Comparison of ENCODE assay signal across 10 cellular contexts in the genomic region with DNA sequence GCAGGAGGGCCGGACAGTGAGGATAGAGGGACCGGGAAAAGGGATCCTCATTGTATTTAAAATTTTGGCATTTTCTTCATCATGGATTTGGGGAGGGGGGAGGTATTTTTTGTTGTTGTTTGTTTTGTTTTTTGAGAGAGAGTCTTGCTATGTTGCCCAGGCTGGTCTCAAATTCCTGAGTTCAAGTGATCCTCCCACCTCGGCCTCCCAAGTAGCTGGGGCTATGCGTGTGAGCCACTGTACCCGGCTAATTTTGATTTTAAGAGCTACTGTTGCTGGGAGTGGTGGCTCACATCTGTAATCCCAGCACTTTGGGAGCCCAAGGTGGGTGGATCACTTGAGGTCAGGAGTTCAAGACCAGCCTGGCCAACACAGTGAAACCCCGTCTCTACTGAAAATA. TPM values are rescaled to one million over a fixed set of nuclear protein-coding genes. Genes with fewer than 3 reads are reported as not detected.
DNase-seq lines count a peak whose midpoint lies in the region; ATAC-seq and TF ChIP-seq lines count a peak whose summit lies in the region.
"Not testable (repeated sequence)": the region's sequence is repeated elsewhere in the genome, so short reads cannot be mapped to it uniquely, and the experiment has no call there.
"Had no signal": no experiment of that assay in that cellular context is flagged by ENCODE, and none has a peak within 500 bp of the region (broad histone marks: within the 10 kb centered on the region; RNA-seq: fewer than 3 reads in every experiment).

No MANE protein-coding gene starts in this region.

- not testable (repeated sequence) for H3K36me3 Mint-ChIP-seq in CD4-positive, alpha-beta memory T cell; T-helper 1 cell treated with Interleukin-12 subunit alpha and Interleukin-12 subunit beta and Interleukin-4 antibody, amounts not matched to agents 30 μg/mL and 1 μg/mL, for 36 hours (ENCODE audit: low read depth); activated CD8-positive, alpha-beta T cell treated with anti-CD3 and anti-CD28 coated beads, Interleukin-2, amount 10 ng/mL, durations not matched to agents 7 days and 5 days (ENCODE audit: low read depth); activated naive CD4-positive, alpha-beta T cell treated with anti-CD3 and anti-CD28 coated beads, Interleukin-2, amount 50 U/mL, for 72 hours; endothelial cell (ENCODE audit: low read depth, unreplicated experiment); natural killer cell; stimulated activated naive B cell treated with anti-CD40 and anti-IgM and Interleukin-4, amounts not matched to agents 10 μg/mL and 1 μg/mL and 100 μg/mL, for 72 hours

- CTCF ChIA-PET in CD4-positive, alpha-beta memory T cell (lab: Charles Lee; ENCODE audit: partially characterized antibody), result interaction anchor here (1.0 to 3.5 kb wide), 10 partner anchors 9 to 167 kb away, joined by 3 to 14 read pairs (median 6); a partner anchor contains a TSS
- CTCF ChIA-PET in activated CD8-positive, alpha-beta T cell treated with anti-CD3 and anti-CD28 coated beads, Interleukin-2, amount 10 ng/mL, durations not matched to agents 7 days and 5 days (lab: Charles Lee), result interaction anchor here (1.0 to 2.4 kb wide), 9 partner anchors 7 to 167 kb away, joined by 3 to 11 read pairs (median 5); no protein-coding TSS in a partner anchor

- H3K9me3 ChIP-seq in CD4-positive, alpha-beta memory T cell (ENCODE audit: control insufficient read depth in 1 of 2, low read length in 2 of 2), result not testable (repeated sequence)

- POLR2A ChIA-PET in CD4-positive, alpha-beta memory T cell (lab: Charles Lee; ENCODE audit: partially characterized antibody), result interaction anchor here (0.8 to 6.9 kb wide), 12 partner anchors 7 to 734 kb away, joined by 3 to 68 read pairs (median 6); a partner anchor contains a TSS
- POLR2A ChIA-PET in activated CD8-positive, alpha-beta T cell treated with anti-CD3 and anti-CD28 coated beads, Interleukin-2, amount 10 ng/mL, durations not matched to agents 7 days and 5 days (lab: Charles Lee), result interaction anchor here (0.5 to 1.0 kb wide), 2 partner anchors 13 to 23 kb away, joined by 3 read pairs; no protein-coding TSS in a partner anchor

- H3K27me3 Mint-ChIP-seq in CD4-positive, alpha-beta memory T cell; T-helper 1 cell treated with Interleukin-12 subunit alpha and Interleukin-12 subunit beta and Interleukin-4 antibody, amounts not matched to agents 30 μg/mL and 1 μg/mL, for 36 hours (ENCODE audit: low read depth); activated CD8-positive, alpha-beta T cell treated with anti-CD3 and anti-CD28 coated beads, Interleukin-2, amount 10 ng/mL, durations not matched to agents 7 days and 5 days (ENCODE audit: low read depth); endothelial cell (ENCODE audit: unreplicated experiment); natural killer cell (ENCODE audit: low read depth in 2 of 2); stimulated activated naive B cell treated with anti-CD40 and anti-IgM and Interleukin-4, amounts not matched to agents 10 μg/mL and 1 μg/mL and 100 μg/mL, for 72 hours: not testable (repeated sequence)

- not testable (repeated sequence) for H3K9me3 Mint-ChIP-seq in CD4-positive, alpha-beta memory T cell; T-helper 1 cell treated with Interleukin-12 subunit alpha and Interleukin-12 subunit beta and Interleukin-4 antibody, amounts not matched to agents 30 μg/mL and 1 μg/mL, for 36 hours; activated CD8-positive, alpha-beta T cell treated with anti-CD3 and anti-CD28 coated beads, Interleukin-2, amount 10 ng/mL, durations not matched to agents 7 days and 5 days (ENCODE audit: insufficient read depth); activated naive CD4-positive, alpha-beta T cell treated with anti-CD3 and anti-CD28 coated beads, Interleukin-2, amount 50 U/mL, for 72 hours; endothelial cell (ENCODE audit: unreplicated experiment); natural killer cell; stimulated activated naive B cell treated with anti-CD40 and anti-IgM and Interleukin-4, amounts not matched to agents 10 μg/mL and 1 μg/mL and 100 μg/mL, for 72 hours

- TF ChIP-seq CTCF in endothelial cell (IDR thresholded peaks at IDR 0.05; ENCODE audit: unreplicated experiment); natural killer cell (IDR thresholded peaks at IDR 0.05): not testable (repeated sequence)

- peak overlapping the region; percentile 76 for H3K27ac ChIP-seq in CD4-positive, alpha-beta memory T cell (ENCODE audit: low read depth, low read length)

- peaks cover 82% of the 10 kb centered on the region for H3K4me1 ChIP-seq in CD4-positive, alpha-beta memory T cell (ENCODE audit: insufficient read depth, low read length)

- not testable (repeated sequence) for H3K36me3 ChIP-seq in CD4-positive, alpha-beta memory T cell (ENCODE audit: insufficient read depth, low read length)

- peak overlapping the region in 7 of 8 donors; percentile 20 to 86 (median 31) for H3K4me3 Mint-ChIP-seq in CD4-positive, alpha-beta memory T cell
- peak overlapping the region; percentile 45 for H3K4me3 Mint-ChIP-seq in T-helper 1 cell treated with Interleukin-12 subunit alpha and Interleukin-12 subunit beta and Interleukin-4 antibody, amounts not matched to agents 30 μg/mL and 1 μg/mL, for 36 hours
- H3K4me3 Mint-ChIP-seq in activated CD8-positive, alpha-beta T cell treated with anti-CD3 and anti-CD28 coated beads, Interleukin-2, amount 10 ng/mL, durations not matched to agents 7 days and 5 days, result peak overlapping the region; percentile 71
- H3K4me3 Mint-ChIP-seq in endothelial cell (ENCODE audit: unreplicated experiment) (peak overlapping the region; percentile 31), natural killer cell (peak overlapping the region; percentile 77)
- H3K4me3 Mint-ChIP-seq in stimulated activated naive B cell treated with anti-CD40 and anti-IgM and Interleukin-4, amounts not matched to agents 10 μg/mL and 1 μg/mL and 100 μg/mL, for 72 hours, result peak overlapping the region in 1 of 2 donors; percentile 32

- not testable (repeated sequence) for ATAC-seq in activated CD8-positive, alpha-beta T cell treated with anti-CD3 and anti-CD28 coated beads, Interleukin-2, amount 10 ng/mL, durations not matched to agents 7 days and 5 days; activated naive CD4-positive, alpha-beta T cell treated with anti-CD3 and anti-CD28 coated beads, Interleukin-2, amount 50 U/mL, for 72 hours; natural killer cell; stimulated activated naive B cell treated with anti-CD40 and anti-IgM and Interleukin-4, amounts not matched to agents 10 μg/mL and 1 μg/mL and 100 μg/mL, for 72 hours (replicated peaks)

- intact Hi-C loops in CD4-positive, alpha-beta memory T cell (cut with micrococcal nuclease), result loop anchor here (2.0 kb wide), 1 partner anchor 62 kb away; a partner anchor contains a TSS
- intact Hi-C loops in natural killer cell (cut with micrococcal nuclease), result loop anchor here (2.0 to 10.0 kb wide), 2 partner anchors 22 to 250 kb away; a partner anchor contains a TSS

- DNase-seq in CD4-positive, alpha-beta memory T cell, result peak in 1 of 5 donors; percentile 39
- DNase-seq in activated CD8-positive, alpha-beta T cell treated with anti-CD3 and anti-CD28 coated beads, Interleukin-2, amount 10 ng/mL, durations not matched to agents 7 days and 5 days; activated naive CD4-positive, alpha-beta T cell treated with anti-CD3 and anti-CD28 coated beads, Interleukin-2, amount 50 U/mL, for 72 hours (ENCODE audit: low spot score in 2 of 2); endothelial cell (ENCODE audit: low spot score); natural killer cell; stimulated activated naive B cell treated with anti-CD40 and anti-IgM and Interleukin-4, amounts not matched to agents 10 μg/mL and 1 μg/mL and 100 μg/mL, for 72 hours: not testable (repeated sequence)

- H3K4me3 ChIP-seq in CD4-positive, alpha-beta memory T cell (ENCODE audit: low read length in 2 of 2), result not testable (repeated sequence)

- H3K4me1 Mint-ChIP-seq in CD4-positive, alpha-beta memory T cell, result peaks cover 31 to 75% (median 51%) of the 10 kb centered on the region in 4 donors
- peaks cover 56% of the 10 kb centered on the region for H3K4me1 Mint-ChIP-seq in T-helper 1 cell treated with Interleukin-12 subunit alpha and Interleukin-12 subunit beta and Interleukin-4 antibody, amounts not matched to agents 30 μg/mL and 1 μg/mL, for 36 hours (ENCODE audit: low read depth)
- peaks cover 76% of the 10 kb centered on the region for H3K4me1 Mint-ChIP-seq in activated CD8-positive, alpha-beta T cell treated with anti-CD3 and anti-CD28 coated beads, Interleukin-2, amount 10 ng/mL, durations not matched to agents 7 days and 5 days (ENCODE audit: low read depth)
- H3K4me1 Mint-ChIP-seq in endothelial cell (ENCODE audit: unreplicated experiment) (peaks cover 20% of the 10 kb centered on the region), natural killer cell (peaks cover 43 to 57% of the 10 kb centered on the region in 2 donors)
- H3K4me1 Mint-ChIP-seq in stimulated activated naive B cell treated with anti-CD40 and anti-IgM and Interleukin-4, amounts not matched to agents 10 μg/mL and 1 μg/mL and 100 μg/mL, for 72 hours, result peaks cover 17 to 24% of the 10 kb centered on the region in 2 donors

- peak overlapping the region; percentile 94 to 100 (median 99) for H3K27ac Mint-ChIP-seq in CD4-positive, alpha-beta memory T cell
- peak overlapping the region; percentile 99 for H3K27ac Mint-ChIP-seq in T-helper 1 cell treated with Interleukin-12 subunit alpha and Interleukin-12 subunit beta and Interleukin-4 antibody, amounts not matched to agents 30 μg/mL and 1 μg/mL, for 36 hours
- H3K27ac Mint-ChIP-seq in activated CD8-positive, alpha-beta T cell treated with anti-CD3 and anti-CD28 coated beads, Interleukin-2, amount 10 ng/mL, durations not matched to agents 7 days and 5 days, result peak overlapping the region; percentile 99
- peak overlapping the region; percentile 34 to 95 for H3K27ac Mint-ChIP-seq in activated naive CD4-positive, alpha-beta T cell treated with anti-CD3 and anti-CD28 coated beads, Interleukin-2, amount 50 U/mL, for 72 hours
- not testable (repeated sequence) for H3K27ac Mint-ChIP-seq in endothelial cell (ENCODE audit: unreplicated experiment)
- H3K27ac Mint-ChIP-seq in natural killer cell, result peak overlapping the region; percentile 92 to 96
- H3K27ac Mint-ChIP-seq in stimulated activated naive B cell treated with anti-CD40 and anti-IgM and Interleukin-4, amounts not matched to agents 10 μg/mL and 1 μg/mL and 100 μg/mL, for 72 hours, result peak overlapping the region; percentile 88

- not testable (repeated sequence) for H3K27me3 ChIP-seq in CD4-positive, alpha-beta memory T cell (ENCODE audit: insufficient read depth, low read length)

RNA-seq across cellular contexts. Expression of a gene that starts 13.1 kb away (rescaled TPM):
- total RNA-seq in CD4-positive, alpha-beta memory T cell, result 10 to 100 TPM; 50.0 to 62.2 TPM
- 10 to 100 TPM in 1 of 2 donors, 1 to 10 TPM in 1; 5.4 to 15.2 TPM for polyA plus RNA-seq in CD4-positive, alpha-beta memory T cell
- total RNA-seq in activated CD8-positive, alpha-beta T cell treated with anti-CD3 and anti-CD28 coated beads, Interleukin-2, amount 10 ng/mL, durations not matched to agents 7 days and 5 days, result 10 to 100 TPM; 51.4 to 52.1 TPM
- total RNA-seq in activated naive CD4-positive, alpha-beta T cell treated with anti-CD3 and anti-CD28 coated beads, Interleukin-2, amount 50 U/mL, for 72 hours, result 10 to 100 TPM; 30.4 to 43.1 TPM
- 39.3 TPM for total RNA-seq in endothelial cell (ENCODE audit: unreplicated experiment)
- 100 to 1,000 TPM; 194 to 233 (median 202) TPM for total RNA-seq in natural killer cell

RNA-seq across cellular contexts. Expression of a gene that starts 23.2 kb away (rescaled TPM):
- not detected for total RNA-seq in CD4-positive, alpha-beta memory T cell
- not detected for polyA plus RNA-seq in CD4-positive, alpha-beta memory T cell
- total RNA-seq in activated CD8-positive, alpha-beta T cell treated with anti-CD3 and anti-CD28 coated beads, Interleukin-2, amount 10 ng/mL, durations not matched to agents 7 days and 5 days, result under 1 TPM in 1 of 2 experiments, not detected in 1; 0.40 TPM
- total RNA-seq in activated naive CD4-positive, alpha-beta T cell treated with anti-CD3 and anti-CD28 coated beads, Interleukin-2, amount 50 U/mL, for 72 hours, result not detected
- total RNA-seq in endothelial cell (ENCODE audit: unreplicated experiment) (0.51 TPM), natural killer cell (under 1 TPM; 0.12 to 0.33 (median 0.16) TPM)
- total RNA-seq: Calu3 had no signal

RNA-seq across cellular contexts. Expression of a gene that starts 25.5 kb away (rescaled TPM):
- not detected for total RNA-seq in CD4-positive, alpha-beta memory T cell
- polyA plus RNA-seq in CD4-positive, alpha-beta memory T cell, result not detected
- not detected for total RNA-seq in activated CD8-positive, alpha-beta T cell treated with anti-CD3 and anti-CD28 coated beads, Interleukin-2, amount 10 ng/mL, durations not matched to agents 7 days and 5 days
- total RNA-seq in activated naive CD4-positive, alpha-beta T cell treated with anti-CD3 and anti-CD28 coated beads, Interleukin-2, amount 50 U/mL, for 72 hours, result not detected
- total RNA-seq in endothelial cell (ENCODE audit: unreplicated experiment) (0.54 TPM), natural killer cell (1 to 10 TPM in 1 of 3 donors, under 1 TPM in 2; 0.77 to 1.1 (median 0.82) TPM)
- total RNA-seq: Calu3, H4 had no signal

RNA-seq across cellular contexts. Expression of a gene that starts 47.0 kb away (rescaled TPM):
- not detected for total RNA-seq in CD4-positive, alpha-beta memory T cell
- polyA plus RNA-seq in CD4-positive, alpha-beta memory T cell, result not detected
- total RNA-seq in activated CD8-positive, alpha-beta T cell treated with anti-CD3 and anti-CD28 coated beads, Interleukin-2, amount 10 ng/mL, durations not matched to agents 7 days and 5 days, result not detected
- total RNA-seq in activated naive CD4-positive, alpha-beta T cell treated with anti-CD3 and anti-CD28 coated beads, Interleukin-2, amount 50 U/mL, for 72 hours, result not detected
- total RNA-seq in endothelial cell (ENCODE audit: unreplicated experiment) (not detected), natural killer cell (under 1 TPM in 2 of 3 donors, not detected in 1; 0.28 to 0.50 TPM)
- total RNA-seq: Calu3, H4, M059J had no signal
